10 cellular contexts compared by ENCODE assay signal in the genomic region with DNA sequence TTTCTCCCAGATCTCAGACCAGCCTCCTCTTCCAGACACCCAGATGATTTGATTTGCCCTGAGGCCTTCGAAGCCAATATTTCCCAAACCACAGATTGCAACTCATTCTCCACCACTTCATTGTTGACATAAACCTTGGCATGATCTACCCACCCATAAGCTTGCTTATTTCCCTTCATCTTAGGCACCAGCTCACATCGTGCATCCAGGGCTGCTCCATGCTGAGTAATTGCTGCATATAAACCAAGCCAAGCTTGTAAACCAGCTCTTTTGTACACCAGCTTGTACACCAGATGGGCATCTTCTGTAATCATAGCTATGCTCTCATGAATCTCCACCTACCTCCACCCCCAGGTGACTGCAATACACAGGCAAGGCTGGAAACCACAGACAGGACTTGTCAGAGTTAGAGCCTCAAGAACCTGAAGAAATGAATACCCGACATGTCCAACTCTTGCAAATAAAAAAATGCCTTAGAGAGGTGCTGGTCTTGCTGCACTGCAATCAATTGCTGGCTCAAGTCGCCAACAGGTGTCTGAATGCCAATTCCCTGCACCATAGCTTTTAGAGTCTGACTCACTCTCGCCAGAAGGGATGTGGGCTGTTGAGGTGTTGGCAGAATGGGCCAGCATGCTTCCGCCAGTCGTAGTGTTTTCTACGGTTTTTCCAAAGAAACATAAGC. TPM values are rescaled to one million over a fixed set of nuclear protein-coding genes. Genes with fewer than 3 reads are reported as not detected.
DNase-seq lines count a peak whose midpoint lies in the region; ATAC-seq, FAIRE-seq and TF ChIP-seq lines count a peak whose summit lies in the region.
"Had no signal": no experiment of that assay in that cellular context is flagged by ENCODE, and none has a peak within 500 bp of the region (broad histone marks: within the 10 kb centered on the region; RNA-seq: fewer than 3 reads in every experiment).

No MANE protein-coding gene starts in this region.

- H3K4me3 ChIP-seq in naive thymus-derived CD4-positive, alpha-beta T cell (ENCODE audit: low read length): peak overlapping the region; percentile 33
- H3K4me3 ChIP-seq in small intestine (ENCODE audit: low read depth in 1 of 2, low read length in 2 of 2): no peak overlapping the region
- H3K4me3 ChIP-seq: suprapubic skin had no signal

- H3K4me1 ChIP-seq in naive thymus-derived CD4-positive, alpha-beta T cell (ENCODE audit: control insufficient read depth in 2 of 2, insufficient read depth in 2 of 2, low read length in 2 of 2): peaks cover 75 to 95% of the 10 kb centered on the region in 2 donors
- no peaks in the 10 kb centered on the region for H3K4me1 ChIP-seq in small intestine (ENCODE audit: control insufficient read depth in 2 of 2, insufficient read depth in 1 of 2, low read depth in 1 of 2, low read length in 1 of 2)
- H3K4me1 ChIP-seq: suprapubic skin had no signal

- H3K36me3 Mint-ChIP-seq in activated naive CD4-positive, alpha-beta T cell treated with anti-CD3 and anti-CD28 coated beads, Interleukin-2, amount 10 ng/mL, durations not matched to agents 7 days and 5 days: peaks cover 70% of the 10 kb centered on the region
- peaks cover 19 to 72% (median 46%) of the 10 kb centered on the region in 5 donors for H3K36me3 Mint-ChIP-seq in naive thymus-derived CD4-positive, alpha-beta T cell

- H3K27ac ChIP-seq in RWPE1 (no peak overlapping the region), small intestine (ENCODE audit: low read depth in 1 of 2, low read length in 1 of 2) (no peak overlapping the region)
- peak overlapping the region; percentile 70 for H3K27ac ChIP-seq in naive thymus-derived CD4-positive, alpha-beta T cell (ENCODE audit: low read depth, low read length)
- H3K27ac ChIP-seq: suprapubic skin had no signal

- H3K27ac Mint-ChIP-seq in activated naive CD4-positive, alpha-beta T cell treated with anti-CD3 and anti-CD28 coated beads, Interleukin-2, amount 10 ng/mL, durations not matched to agents 7 days and 5 days: peak overlapping the region; percentile 90
- peak overlapping the region in 8 of 9 donors; percentile 61 to 99 (median 96) for H3K27ac Mint-ChIP-seq in naive thymus-derived CD4-positive, alpha-beta T cell

- no peaks in the 10 kb centered on the region for H3K27me3 ChIP-seq in naive thymus-derived CD4-positive, alpha-beta T cell (ENCODE audit: control insufficient read depth in 2 of 2, insufficient read depth in 2 of 2, low read length in 2 of 2)
- H3K27me3 ChIP-seq in small intestine (ENCODE audit: control insufficient read depth in 2 of 2, insufficient read depth in 2 of 2, low read length in 2 of 2): no peaks in the 10 kb centered on the region
- H3K27me3 ChIP-seq: suprapubic skin had no signal

- no peak for ATAC-seq in naive thymus-derived CD4-positive, alpha-beta T cell
- ATAC-seq in GM18498 (IDR thresholded peaks at IDR 0.05; ENCODE audit: unreplicated experiment) (no peak), GM18870 (IDR thresholded peaks at IDR 0.05; ENCODE audit: unreplicated experiment) (no peak)

- H3K4me1 Mint-ChIP-seq in activated naive CD4-positive, alpha-beta T cell treated with anti-CD3 and anti-CD28 coated beads, Interleukin-2, amount 10 ng/mL, durations not matched to agents 7 days and 5 days: peaks cover 91% of the 10 kb centered on the region
- H3K4me1 Mint-ChIP-seq in naive thymus-derived CD4-positive, alpha-beta T cell: peaks cover 71 to 97% (median 93%) of the 10 kb centered on the region in 7 donors

- H3K36me3 ChIP-seq in naive thymus-derived CD4-positive, alpha-beta T cell (ENCODE audit: control insufficient read depth in 2 of 3, insufficient read depth in 3 of 3, low read length in 3 of 3): peaks cover 0 to 28% (median 12%) of the 10 kb centered on the region in 3 experiments
- H3K36me3 ChIP-seq in small intestine (ENCODE audit: control insufficient read depth in 2 of 2, insufficient read depth in 2 of 2, low read length in 2 of 2): no peaks in the 10 kb centered on the region
- H3K36me3 ChIP-seq: suprapubic skin had no signal

- peaks cover 0 to 5% (median 0%) of the 10 kb centered on the region in 3 experiments for H3K9me3 ChIP-seq in naive thymus-derived CD4-positive, alpha-beta T cell (ENCODE audit: control insufficient read depth in 2 of 3, low read length in 3 of 3)
- no peaks in the 10 kb centered on the region for H3K9me3 ChIP-seq in small intestine (ENCODE audit: control insufficient read depth, low read depth)
- H3K9me3 ChIP-seq: suprapubic skin had no signal

- POLR2A ChIA-PET in RWPE1 (lab: Yijun Ruan, JAX; ENCODE audit: low non-redundant PET): no interaction called here
- POLR2A ChIA-PET in naive thymus-derived CD4-positive, alpha-beta T cell (lab: Charles Lee): interaction anchor here (0.7 to 13.0 kb wide), 21 partner anchors 8 to 208 kb away, joined by 3 to 261 read pairs (median 4); a partner anchor contains a TSS

- DNase-seq in DMS 273 treated with DMSO at 0.1 percent for 48 hours (lab: John Stamatoyannopoulos, UW): peak; percentile 97
- peak; percentile 40 for DNase-seq in RWPE1 (ENCODE audit: low spot score)
- DNase-seq in activated naive CD4-positive, alpha-beta T cell treated with anti-CD3 and anti-CD28 coated beads, Interleukin-2, amount 10 ng/mL, durations not matched to agents 7 days and 5 days: peak; percentile 64
- peak in 6 of 9 donors; percentile 48 to 61 (median 52) for DNase-seq in naive thymus-derived CD4-positive, alpha-beta T cell
- no peak for DNase-seq in MV-4-11 (lab: John Stamatoyannopoulos, UW)
- DNase-seq in small intestine: no peak
- DNase-seq: NCI-H187 had no signal

- CTCF ChIA-PET in RWPE1 (lab: Yijun Ruan, JAX): interaction anchor here (0.6 to 0.7 kb wide), 3 partner anchors 11 to 219 kb away, joined by 3 to 4 read pairs (median 4); no protein-coding TSS in a partner anchor
- CTCF ChIA-PET in activated naive CD4-positive, alpha-beta T cell treated with anti-CD3 and anti-CD28 coated beads, Interleukin-2, amount 10 ng/mL, durations not matched to agents 7 days and 5 days (lab: Charles Lee): interaction anchor here (1.2 to 4.1 kb wide), 5 partner anchors 9 to 436 kb away, joined by 3 to 22 read pairs (median 6); a partner anchor contains a TSS
- CTCF ChIA-PET in naive thymus-derived CD4-positive, alpha-beta T cell (lab: Charles Lee): interaction anchor here (0.6 to 4.0 kb wide), 13 partner anchors 8 to 108 kb away, joined by 3 to 20 read pairs (median 3); a partner anchor contains a TSS

- H3K9me3 Mint-ChIP-seq in activated naive CD4-positive, alpha-beta T cell treated with anti-CD3 and anti-CD28 coated beads, Interleukin-2, amount 10 ng/mL, durations not matched to agents 7 days and 5 days: peaks cover 25% of the 10 kb centered on the region
- peaks cover 0 to 17% (median 8%) of the 10 kb centered on the region in 11 donors for H3K9me3 Mint-ChIP-seq in naive thymus-derived CD4-positive, alpha-beta T cell

- FAIRE-seq in small intestine (lab: Jason Lieb, UNC): no peak

- peak overlapping the region; percentile 62 for H3K4me3 Mint-ChIP-seq in activated naive CD4-positive, alpha-beta T cell treated with anti-CD3 and anti-CD28 coated beads, Interleukin-2, amount 10 ng/mL, durations not matched to agents 7 days and 5 days
- H3K4me3 Mint-ChIP-seq in naive thymus-derived CD4-positive, alpha-beta T cell: peak overlapping the region; percentile 59 to 92 (median 84)

- 77 to 85% (median 85%) methylated on average over 8 of the region's 8 CpGs for WGBS in small intestine, 3 donors

- no peaks in the 10 kb centered on the region for H3K27me3 Mint-ChIP-seq in activated naive CD4-positive, alpha-beta T cell treated with anti-CD3 and anti-CD28 coated beads, Interleukin-2, amount 10 ng/mL, durations not matched to agents 7 days and 5 days
- H3K27me3 Mint-ChIP-seq in naive thymus-derived CD4-positive, alpha-beta T cell: no peaks in the 10 kb centered on the region

- intact Hi-C loops in naive thymus-derived CD4-positive, alpha-beta T cell (cut with micrococcal nuclease): loop anchor here (1.0 to 5.0 kb wide), 5 partner anchors 8 to 197 kb away; a partner anchor contains a TSS

- no peak for TF ChIP-seq CTCF in RWPE1 (conservative IDR thresholded peaks at IDR 0.05; ENCODE audit: low read depth)

RNA-seq across cellular contexts. Expression of a gene that starts 31.5 kb away (rescaled TPM):
- 100 to 1,000 TPM in 4 of 5 experiments, 10 to 100 TPM in 1; 75.0 to 288 (median 182) TPM for total RNA-seq in naive thymus-derived CD4-positive, alpha-beta T cell
- polyA plus RNA-seq in naive thymus-derived CD4-positive, alpha-beta T cell: 100 to 1,000 TPM; 119 to 204 TPM
- 10 to 100 TPM in 1 of 3 donors, 1 to 10 TPM in 2; 2.0 to 25.6 (median 2.7) TPM for polyA plus RNA-seq in small intestine

RNA-seq across cellular contexts. Expression of a gene that starts 56.0 kb away (rescaled TPM):
- total RNA-seq in naive thymus-derived CD4-positive, alpha-beta T cell: 1,000 to 10,000 TPM; 1,492 to 5,756 (median 1,578) TPM
- 1,000 to 10,000 TPM; 6,721 to 8,256 TPM for polyA plus RNA-seq in naive thymus-derived CD4-positive, alpha-beta T cell
- polyA plus RNA-seq in small intestine: 1,000 to 10,000 TPM; 2,319 to 3,566 (median 2,983) TPM

Comparison
In these comparisons a context has a peak if more than half of its experiments do, and no peak if none do; other contexts are left out.
1. DNase-seq: peak in DMS 273 treated with DMSO at 0.1 percent for 48 hours (single experiment), RWPE1 (single experiment), activated naive CD4-positive, alpha-beta T cell treated with anti-CD3 and anti-CD28 coated beads, Interleukin-2, amount 10 ng/mL, durations not matched to agents 7 days and 5 days (single experiment) and naive thymus-derived CD4-positive, alpha-beta T cell (6 of 9); none in MV-4-11 (single experiment) and small intestine (single experiment).
2. RNA of a gene that starts 31.5 kb away (polyA plus RNA-seq): 119 to 204 TPM in naive thymus-derived CD4-positive, alpha-beta T cell; 2.0 to 25.6 TPM in small intestine; every median in the first group is over 4 times any median in the second.